Comparison of ENCODE assay signal across 1 cellular context in the genomic region with DNA sequence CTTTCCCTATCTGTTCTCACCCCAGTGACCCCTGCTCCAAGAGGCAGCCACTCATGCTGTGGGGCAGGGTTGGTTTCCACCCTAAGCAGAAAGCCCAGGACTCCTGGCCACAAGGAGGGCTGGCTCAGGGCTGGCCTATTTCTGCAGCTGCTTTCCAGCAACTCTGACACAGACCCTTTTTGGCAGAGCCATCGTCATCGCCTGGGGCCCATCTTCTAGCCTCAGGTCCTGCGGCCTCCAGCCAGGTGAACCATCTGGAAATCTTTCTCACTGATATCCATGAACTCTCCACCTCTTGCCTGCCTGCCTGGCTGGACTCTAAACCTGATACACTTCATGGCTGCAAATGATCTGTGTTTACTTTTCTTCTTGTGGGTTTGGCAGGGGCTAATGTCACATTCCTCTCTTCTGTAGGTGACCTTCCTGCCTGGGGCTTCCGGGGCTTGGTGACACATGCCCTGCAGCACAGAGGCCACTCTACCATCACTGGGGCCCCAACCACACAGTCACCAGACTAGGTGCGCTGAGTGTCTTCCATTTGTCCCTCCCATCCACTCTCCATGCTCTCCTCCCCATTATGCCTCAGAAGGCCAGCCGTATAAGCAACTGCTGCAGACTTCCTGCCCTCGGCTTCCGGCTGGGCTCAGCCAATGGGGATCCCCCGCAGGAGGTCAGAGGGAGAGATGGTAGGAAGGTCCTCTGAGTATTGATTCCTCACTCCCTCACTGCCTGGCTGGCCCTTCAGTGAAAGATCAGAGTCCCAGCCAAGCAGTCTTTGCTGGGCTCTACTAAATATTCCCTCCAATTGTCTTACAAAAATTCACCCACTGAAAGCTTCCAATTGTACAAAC.
TF ChIP-seq lines count a peak whose summit lies in the region.

No MANE protein-coding gene starts in this region.

TF ChIP-seq in HepG2, 621 proteins besides CTCF, POLR2A, EP300 and RAD21 (continued from another document and continues in another):
- no peak for TF ChIP-seq ZSCAN12 (CRISPR knock-in tag; IDR thresholded peaks at IDR 0.05)
- TF ChIP-seq ZNF292 (CRISPR knock-in tag; IDR thresholded peaks at IDR 0.05; ENCODE audit: borderline replicate concordance, low read depth) = peak; percentile 90; the same call in 1 of the 2 replicates
- TF ChIP-seq ISX (CRISPR knock-in tag; conservative IDR thresholded peaks at IDR 0.05) = no peak
- no peak for TF ChIP-seq DDIT3 (CRISPR knock-in tag; IDR thresholded peaks at IDR 0.05)
- no peak for TF ChIP-seq ZNF557 (CRISPR knock-in tag; IDR thresholded peaks at IDR 0.05)
- TF ChIP-seq NRL (CRISPR knock-in tag; IDR thresholded peaks at IDR 0.05; ENCODE audit: borderline replicate concordance) = 0 out of 2 replicates have a peak, but pooled peaks have one; percentile 64
- TF ChIP-seq SKI (IDR thresholded peaks at IDR 0.05; ENCODE audit: partially characterized antibody) = peak; percentile 79
- TF ChIP-seq MIER3 (CRISPR knock-in tag; IDR thresholded peaks at IDR 0.05; ENCODE audit: borderline replicate concordance) = peak; percentile 68; the same call in 1 of the 2 replicates
- TF ChIP-seq, protein P1, sequence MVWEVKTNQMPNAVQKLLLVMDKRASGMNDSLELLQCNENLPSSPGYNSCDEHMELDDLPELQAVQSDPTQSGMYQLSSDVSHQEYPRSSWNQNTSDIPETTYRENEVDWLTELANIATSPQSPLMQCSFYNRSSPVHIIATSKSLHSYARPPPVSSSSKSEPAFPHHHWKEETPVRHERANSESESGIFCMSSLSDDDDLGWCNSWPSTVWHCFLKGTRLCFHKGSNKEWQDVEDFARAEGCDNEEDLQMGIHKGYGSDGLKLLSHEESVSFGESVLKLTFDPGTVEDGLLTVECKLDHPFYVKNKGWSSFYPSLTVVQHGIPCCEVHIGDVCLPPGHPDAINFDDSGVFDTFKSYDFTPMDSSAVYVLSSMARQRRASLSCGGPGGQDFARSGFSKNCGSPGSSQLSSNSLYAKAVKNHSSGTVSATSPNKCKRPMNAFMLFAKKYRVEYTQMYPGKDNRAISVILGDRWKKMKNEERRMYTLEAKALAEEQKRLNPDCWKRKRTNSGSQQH (CRISPR knock-in tag; IDR thresholded peaks at IDR 0.05; ENCODE audit: low read depth) = no peak
- TF ChIP-seq POGZ (CRISPR knock-in tag; IDR thresholded peaks at IDR 0.05) = peak; percentile 88
- TF ChIP-seq ZNF512 (CRISPR knock-in tag; IDR thresholded peaks at IDR 0.05) = no peak
- no peak for TF ChIP-seq ZNF550 (CRISPR knock-in tag; IDR thresholded peaks at IDR 0.05; ENCODE audit: borderline replicate concordance)
- TF ChIP-seq GLMP (CRISPR knock-in tag; IDR thresholded peaks at IDR 0.05; ENCODE audit: borderline replicate concordance) = no peak
- no peak for TF ChIP-seq EZH2 (conservative IDR thresholded peaks at IDR 0.05; ENCODE audit: low read depth, low read length)
- TF ChIP-seq ZFP90 (CRISPR knock-in tag; IDR thresholded peaks at IDR 0.05; ENCODE audit: borderline replicate concordance) = peak; percentile 80
- TF ChIP-seq, protein P2, sequence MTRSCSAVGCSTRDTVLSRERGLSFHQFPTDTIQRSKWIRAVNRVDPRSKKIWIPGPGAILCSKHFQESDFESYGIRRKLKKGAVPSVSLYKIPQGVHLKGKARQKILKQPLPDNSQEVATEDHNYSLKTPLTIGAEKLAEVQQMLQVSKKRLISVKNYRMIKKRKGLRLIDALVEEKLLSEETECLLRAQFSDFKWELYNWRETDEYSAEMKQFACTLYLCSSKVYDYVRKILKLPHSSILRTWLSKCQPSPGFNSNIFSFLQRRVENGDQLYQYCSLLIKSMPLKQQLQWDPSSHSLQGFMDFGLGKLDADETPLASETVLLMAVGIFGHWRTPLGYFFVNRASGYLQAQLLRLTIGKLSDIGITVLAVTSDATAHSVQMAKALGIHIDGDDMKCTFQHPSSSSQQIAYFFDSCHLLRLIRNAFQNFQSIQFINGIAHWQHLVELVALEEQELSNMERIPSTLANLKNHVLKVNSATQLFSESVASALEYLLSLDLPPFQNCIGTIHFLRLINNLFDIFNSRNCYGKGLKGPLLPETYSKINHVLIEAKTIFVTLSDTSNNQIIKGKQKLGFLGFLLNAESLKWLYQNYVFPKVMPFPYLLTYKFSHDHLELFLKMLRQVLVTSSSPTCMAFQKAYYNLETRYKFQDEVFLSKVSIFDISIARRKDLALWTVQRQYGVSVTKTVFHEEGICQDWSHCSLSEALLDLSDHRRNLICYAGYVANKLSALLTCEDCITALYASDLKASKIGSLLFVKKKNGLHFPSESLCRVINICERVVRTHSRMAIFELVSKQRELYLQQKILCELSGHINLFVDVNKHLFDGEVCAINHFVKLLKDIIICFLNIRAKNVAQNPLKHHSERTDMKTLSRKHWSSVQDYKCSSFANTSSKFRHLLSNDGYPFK (CRISPR knock-in tag; IDR thresholded peaks at IDR 0.05; ENCODE audit: borderline replicate concordance) = peak; percentile 96; the same call in 1 of the 2 replicates
- peak; percentile 80; the same call in 1 of the 2 replicates for TF ChIP-seq ZNF788 (CRISPR knock-in tag; IDR thresholded peaks at IDR 0.05; ENCODE audit: borderline replicate concordance)
- peak; percentile 88; the same call in 1 of the 2 replicates for TF ChIP-seq KIAA2018 (CRISPR knock-in tag; IDR thresholded peaks at IDR 0.05; ENCODE audit: borderline replicate concordance)
- TF ChIP-seq ZMYM4 (CRISPR knock-in tag; IDR thresholded peaks at IDR 0.05) = peak; percentile 96
- TF ChIP-seq ZBTB21 (CRISPR knock-in tag; IDR thresholded peaks at IDR 0.05) = no peak
- TF ChIP-seq ZNF274 (CRISPR knock-in tag; IDR thresholded peaks at IDR 0.05) = peak; percentile 36; the same call in 1 of the 2 replicates
- 0 out of 2 replicates have a peak, but pooled peaks have one; percentile 38 for TF ChIP-seq MAF1 (CRISPR knock-in tag; IDR thresholded peaks at IDR 0.05; ENCODE audit: borderline replicate concordance)
- TF ChIP-seq TARDBP (CRISPR knock-in tag; IDR thresholded peaks at IDR 0.05) = peak; percentile 94
- TF ChIP-seq ZNF792 (CRISPR knock-in tag; IDR thresholded peaks at IDR 0.05) = peak; percentile 83; the same call in 1 of the 2 replicates
- no peak; the same call in 1 of the 2 replicates for TF ChIP-seq KDM5A (IDR thresholded peaks at IDR 0.05; ENCODE audit: borderline replicate concordance, low read length)
- TF ChIP-seq, protein P3, sequence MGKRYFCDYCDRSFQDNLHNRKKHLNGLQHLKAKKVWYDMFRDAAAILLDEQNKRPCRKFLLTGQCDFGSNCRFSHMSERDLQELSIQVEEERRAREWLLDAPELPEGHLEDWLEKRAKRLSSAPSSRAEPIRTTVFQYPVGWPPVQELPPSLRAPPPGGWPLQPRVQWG (CRISPR knock-in tag; IDR thresholded peaks at IDR 0.05; ENCODE audit: borderline replicate concordance, low read depth) = no peak
- TF ChIP-seq BHLHE40 (IDR thresholded peaks at IDR 0.05; ENCODE audit: low read length) = peak; percentile 86
- TF ChIP-seq MAFK (conservative IDR thresholded peaks at IDR 0.05 in 1 of 2, IDR thresholded peaks at IDR 0.05 in 1 of 2; ENCODE audit: low read length in 2 of 2) = no peak
- peak; percentile 73; the same call in 1 of the 2 replicates for TF ChIP-seq THAP7 (CRISPR knock-in tag; IDR thresholded peaks at IDR 0.05)
- TF ChIP-seq NONO (IDR thresholded peaks at IDR 0.05) = no peak
- peak; percentile 89 for TF ChIP-seq NONO (CRISPR knock-in tag; conservative IDR thresholded peaks at IDR 0.05)
- TF ChIP-seq MXI1 (IDR thresholded peaks at IDR 0.05; ENCODE audit: borderline replicate concordance, low read depth, low read length) = peak; percentile 62; the same call in 1 of the 3 replicates
- no peak for TF ChIP-seq THYN1 (CRISPR knock-in tag; IDR thresholded peaks at IDR 0.05; ENCODE audit: borderline replicate concordance, low read depth)
- TF ChIP-seq ZNF660 (CRISPR knock-in tag; IDR thresholded peaks at IDR 0.05; ENCODE audit: borderline replicate concordance, low read depth) = no peak
- peak; percentile 83 for TF ChIP-seq THAP11 (CRISPR knock-in tag; IDR thresholded peaks at IDR 0.05)
- TF ChIP-seq ZNF709 (CRISPR knock-in tag; IDR thresholded peaks at IDR 0.05) = peak; percentile 78; the same call in 1 of the 2 replicates
- no peak for TF ChIP-seq ZNF879 (CRISPR knock-in tag; IDR thresholded peaks at IDR 0.05)
- peak; percentile 86; the same call in 1 of the 2 replicates for TF ChIP-seq GZF1 (CRISPR knock-in tag; IDR thresholded peaks at IDR 0.05)
- peak; percentile 51; the same call in 1 of the 2 replicates for TF ChIP-seq ZNF253 (CRISPR knock-in tag; IDR thresholded peaks at IDR 0.05; ENCODE audit: borderline replicate concordance)
- peak; percentile 72; the same call in 1 of the 2 replicates for TF ChIP-seq CCDC6 (CRISPR knock-in tag; IDR thresholded peaks at IDR 0.05)
- TF ChIP-seq ZNF367 (CRISPR knock-in tag; IDR thresholded peaks at IDR 0.05; ENCODE audit: borderline replicate concordance) = no peak
- TF ChIP-seq ZFY (CRISPR knock-in tag; IDR thresholded peaks at IDR 0.05) = peak; percentile 73
- no peak for TF ChIP-seq NFATC3 (CRISPR knock-in tag; IDR thresholded peaks at IDR 0.05)
